3 cellular contexts compared by ENCODE assay signal in the genomic region with DNA sequence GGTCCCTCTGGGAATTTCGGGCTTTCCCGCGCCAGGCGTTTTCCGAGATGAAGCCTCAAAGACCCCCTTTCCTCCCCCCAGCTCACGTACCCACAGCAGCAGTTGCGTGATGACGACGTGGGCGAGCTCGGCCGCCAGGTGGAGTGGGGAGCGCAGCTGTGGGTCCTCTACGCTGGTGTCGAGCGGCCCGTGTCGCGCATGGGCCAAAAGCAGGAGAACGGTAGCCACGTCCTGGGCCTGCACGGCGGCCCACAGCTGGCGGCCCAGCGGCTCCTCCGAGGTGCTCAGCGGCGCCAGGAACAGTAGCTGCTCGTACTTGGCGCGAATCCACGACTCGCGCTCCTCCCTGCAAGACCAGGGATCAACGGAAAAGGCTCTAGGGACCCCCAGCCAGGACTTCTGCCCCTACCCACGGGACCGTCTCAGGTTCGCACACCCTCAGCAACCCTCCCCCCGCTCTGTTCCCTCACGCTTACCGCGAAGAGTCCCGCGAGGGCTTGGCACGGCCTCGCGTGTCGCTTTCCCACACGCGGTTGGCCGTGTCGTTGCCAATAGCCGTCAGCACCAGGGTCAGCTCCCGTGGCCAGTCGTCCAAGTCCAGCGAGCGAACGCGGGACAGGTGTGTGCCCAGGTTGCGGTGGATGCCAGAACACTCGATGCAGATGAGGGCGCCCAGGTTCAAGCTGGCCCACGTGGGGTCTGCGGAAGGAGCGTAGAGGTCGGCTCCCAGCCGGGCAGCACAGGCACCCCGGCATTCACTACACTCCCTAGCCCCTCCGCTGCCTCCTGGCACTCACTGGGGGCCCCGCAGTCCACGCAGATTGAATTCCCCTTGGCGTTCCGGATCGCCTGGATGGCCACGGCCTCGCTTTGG.
TF ChIP-seq lines count a peak whose summit lies in the region.

No MANE protein-coding gene starts in this region.

TF ChIP-seq in A549, 52 proteins besides CTCF, POLR2A, EP300 and RAD21:
- TF ChIP-seq NFE2L2 (conservative IDR thresholded peaks at IDR 0.05; ENCODE audit: low read length) (no peak), HOXB13 (CRISPR knock-in tag; IDR thresholded peaks at IDR 0.05; ENCODE audit: low read depth) (peak; percentile 5; the same call in 1 of the 2 replicates), KDM5A (IDR thresholded peaks at IDR 0.05) (no peak), TFCP2L1 (CRISPR knock-in tag; IDR thresholded peaks at IDR 0.05) (peak; percentile 55; the same call in 1 of the 2 replicates), JUN (IDR thresholded peaks at IDR 0.05) (0 out of 5 replicates have a peak, but pooled peaks of 1 of the 2 experiments have one; percentile 5)
- TF ChIP-seq, protein P1, sequence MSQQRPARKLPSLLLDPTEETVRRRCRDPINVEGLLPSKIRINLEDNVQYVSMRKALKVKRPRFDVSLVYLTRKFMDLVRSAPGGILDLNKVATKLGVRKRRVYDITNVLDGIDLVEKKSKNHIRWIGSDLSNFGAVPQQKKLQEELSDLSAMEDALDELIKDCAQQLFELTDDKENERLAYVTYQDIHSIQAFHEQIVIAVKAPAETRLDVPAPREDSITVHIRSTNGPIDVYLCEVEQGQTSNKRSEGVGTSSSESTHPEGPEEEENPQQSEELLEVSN (IDR thresholded peaks at IDR 0.05; ENCODE audit: borderline replicate concordance, low read depth): peak; percentile 87
- TF ChIP-seq, protein P2, sequence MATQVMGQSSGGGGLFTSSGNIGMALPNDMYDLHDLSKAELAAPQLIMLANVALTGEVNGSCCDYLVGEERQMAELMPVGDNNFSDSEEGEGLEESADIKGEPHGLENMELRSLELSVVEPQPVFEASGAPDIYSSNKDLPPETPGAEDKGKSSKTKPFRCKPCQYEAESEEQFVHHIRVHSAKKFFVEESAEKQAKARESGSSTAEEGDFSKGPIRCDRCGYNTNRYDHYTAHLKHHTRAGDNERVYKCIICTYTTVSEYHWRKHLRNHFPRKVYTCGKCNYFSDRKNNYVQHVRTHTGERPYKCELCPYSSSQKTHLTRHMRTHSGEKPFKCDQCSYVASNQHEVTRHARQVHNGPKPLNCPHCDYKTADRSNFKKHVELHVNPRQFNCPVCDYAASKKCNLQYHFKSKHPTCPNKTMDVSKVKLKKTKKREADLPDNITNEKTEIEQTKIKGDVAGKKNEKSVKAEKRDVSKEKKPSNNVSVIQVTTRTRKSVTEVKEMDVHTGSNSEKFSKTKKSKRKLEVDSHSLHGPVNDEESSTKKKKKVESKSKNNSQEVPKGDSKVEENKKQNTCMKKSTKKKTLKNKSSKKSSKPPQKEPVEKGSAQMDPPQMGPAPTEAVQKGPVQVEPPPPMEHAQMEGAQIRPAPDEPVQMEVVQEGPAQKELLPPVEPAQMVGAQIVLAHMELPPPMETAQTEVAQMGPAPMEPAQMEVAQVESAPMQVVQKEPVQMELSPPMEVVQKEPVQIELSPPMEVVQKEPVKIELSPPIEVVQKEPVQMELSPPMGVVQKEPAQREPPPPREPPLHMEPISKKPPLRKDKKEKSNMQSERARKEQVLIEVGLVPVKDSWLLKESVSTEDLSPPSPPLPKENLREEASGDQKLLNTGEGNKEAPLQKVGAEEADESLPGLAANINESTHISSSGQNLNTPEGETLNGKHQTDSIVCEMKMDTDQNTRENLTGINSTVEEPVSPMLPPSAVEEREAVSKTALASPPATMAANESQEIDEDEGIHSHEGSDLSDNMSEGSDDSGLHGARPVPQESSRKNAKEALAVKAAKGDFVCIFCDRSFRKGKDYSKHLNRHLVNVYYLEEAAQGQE (IDR thresholded peaks at IDR 0.05): peak; percentile 73
TF ChIP-seq in A549: peak in this region for 5.

TF ChIP-seq in HEK293, 187 proteins besides CTCF, POLR2A, EP300 and RAD21:
- TF ChIP-seq ZFP3 (tag by site-specific recombination; IDR thresholded peaks at IDR 0.05; ENCODE audit: low read depth) (no peak), ZNF654 (tag by site-specific recombination; IDR thresholded peaks at IDR 0.05; ENCODE audit: low read depth) (no peak), ZNF600 (tag by site-specific recombination; IDR thresholded peaks at IDR 0.05) (peak; percentile 77), ZBTB48 (tag by site-specific recombination; IDR thresholded peaks at IDR 0.05) (peak; percentile 18; the same call in 1 of the 2 replicates), HOXC10 (CRISPR knock-in tag; IDR thresholded peaks at IDR 0.05) (0 out of 2 replicates have a peak, but pooled peaks have one; percentile 12)
- TF ChIP-seq, protein P2 (tag by site-specific recombination; IDR thresholded peaks at IDR 0.05): peak; percentile 81

TF ChIP-seq in endothelial cell of umbilical vein, 7 proteins besides CTCF, POLR2A, EP300 and RAD21:
- TF ChIP-seq POLR2AphosphoS5 (IDR thresholded peaks at IDR 0.05; ENCODE audit: insufficient read depth, low read depth, low read length) (no peak), MYC (IDR thresholded peaks at IDR 0.05; ENCODE audit: low read depth, low read length) (no peak), JUN (IDR thresholded peaks at IDR 0.05; ENCODE audit: borderline replicate concordance, insufficient read depth, insufficient read length, low read depth) (no peak), EZH2 (IDR thresholded peaks at IDR 0.05; ENCODE audit: borderline replicate concordance, low read depth, low read length, severe bottlenecking) (no peak)
- TF ChIP-seq, protein P3, sequence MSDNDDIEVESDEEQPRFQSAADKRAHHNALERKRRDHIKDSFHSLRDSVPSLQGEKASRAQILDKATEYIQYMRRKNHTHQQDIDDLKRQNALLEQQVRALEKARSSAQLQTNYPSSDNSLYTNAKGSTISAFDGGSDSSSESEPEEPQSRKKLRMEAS (IDR thresholded peaks at IDR 0.05; ENCODE audit: insufficient read depth, insufficient read length): no peak
